Comparison of ENCODE assay signal across 18 cellular contexts in genomic region chr6:139243531-139243930, GRCh38. TPM values are rescaled to one million over a fixed set of nuclear protein-coding genes. Genes with fewer than 3 reads are reported as not detected.
DNase-seq lines count a peak whose midpoint lies in the region; ATAC-seq and TF ChIP-seq lines count a peak whose summit lies in the region.
"Had no signal": no experiment of that assay in that cellular context is flagged by ENCODE, and none has a peak within 500 bp of the region (broad histone marks: within the 10 kb centered on the region; RNA-seq: fewer than 3 reads in every experiment).

No MANE protein-coding gene starts in this region.

- ATAC-seq in omental fat pad (ENCODE audit: low FRiP score): peak; percentile 88
- ATAC-seq in GM19035 (IDR thresholded peaks at IDR 0.05; ENCODE audit: unreplicated experiment): no peak
- ATAC-seq: GM23338 had no signal

- TF ChIP-seq CTCF in fibroblast of pulmonary artery (IDR thresholded peaks at IDR 0.05; ENCODE audit: low read length, missing control alignments): no peak
- TF ChIP-seq CTCF in omental fat pad (IDR thresholded peaks at IDR 0.05): no peak

- no peak overlapping the region for H3K27ac ChIP-seq in caudate nucleus (ENCODE audit: low read depth, low read length)
- H3K27ac ChIP-seq: 22Rv1 had no signal

- DNase-seq in NCI-H446 treated with DMSO at 0.1 percent for 48 hours (lab: John Stamatoyannopoulos, UW): peak; percentile 53
- DNase-seq in NCI-H446 (lab: John Stamatoyannopoulos, UW): no peak
- DNase-seq in fibroblast of pulmonary artery (ENCODE audit: low read depth): peak; percentile 39
- no peak for DNase-seq in omental fat pad (ENCODE audit: low spot score)
- DNase-seq in caudate nucleus (lab: John Stamatoyannopoulos, UW): no peak
- no peak for DNase-seq in activated CD4-positive, alpha-beta T cell treated with anti-CD3 and anti-CD28 coated beads, Interleukin-2, amount 50 U/mL, for 48 hours
- no peak for DNase-seq in GOT3 (lab: John Stamatoyannopoulos, UW)
- DNase-seq: DMS79 treated with DMSO at 0.1 percent for 48 hours, KBM-7, NCI-H1105 treated with DMSO at 0.1 percent for 48 hours, NCI-H1694 treated with DMSO at 0.1 percent for 48 hours, NCI-H510A treated with DMSO at 0.1 percent for 48 hours, NCI-H82, RPMI8226, SHP77 treated with DMSO at 0.1 percent for 48 hours had no signal

- no peak overlapping the region for H3K4me3 ChIP-seq in fibroblast of pulmonary artery (replicated peaks; ENCODE audit: low read depth, low read length)
- H3K4me3 ChIP-seq: GM23338 had no signal

RNA-seq across cellular contexts. Expression of gene TXLNB, which starts 48.3 kb away (rescaled TPM):
- total RNA-seq in omental fat pad: 1 to 10 TPM in 3 of 4 donors, under 1 TPM in 1; 0.37 to 1.4 (median 1.2) TPM

Comparison
In these comparisons a context has a peak if more than half of its experiments do, and no peak if none do; other contexts are left out.
1. DNase-seq: peak in NCI-H446 treated with DMSO at 0.1 percent for 48 hours (single experiment) and fibroblast of pulmonary artery (single experiment); none in NCI-H446 (0 of 2), omental fat pad (single experiment), caudate nucleus (0 of 61), activated CD4-positive, alpha-beta T cell treated with anti-CD3 and anti-CD28 coated beads, Interleukin-2, amount 50 U/mL, for 48 hours (0 of 2) and GOT3 (single experiment).